Comparison of ENCODE assay signal across 10 cellular contexts in genomic region chr6:7241709-7242645, GRCh38.
A peak's percentile ranks its signal among the peaks of the same experiment; 100 is the strongest.
DNase-seq lines count a peak whose midpoint lies in the region; ATAC-seq and TF ChIP-seq lines count a peak whose summit lies in the region.
"Had no signal": no experiment of that assay in that cellular context is flagged by ENCODE, and none has a peak within 500 bp of the region (broad histone marks: within the 10 kb centered on the region; RNA-seq: fewer than 3 reads in every experiment).

No MANE protein-coding gene starts in this region.

- WGBS in endodermal cell (ENCODE audit: insufficient coverage in 1 of 2, insufficient read length in 1 of 2), 2 experiments: 72 to 76% methylated on average over 9 to 13 of the region's 13 CpGs

- H3K4me3 Mint-ChIP-seq in CD4-positive, alpha-beta T cell: no peak overlapping the region
- H3K4me3 Mint-ChIP-seq in endodermal cell (peak overlapping the region; percentile 3), nephron progenitor cell (no peak overlapping the region)
- H3K4me3 Mint-ChIP-seq: natural killer cell had no signal

- no peak overlapping the region for H3K4me3 ChIP-seq in endodermal cell (ENCODE audit: low read length)

- H3K27me3 ChIP-seq in CD4-positive, alpha-beta T cell (ENCODE audit: control insufficient read depth, insufficient read depth, low read length): no peaks in the 10 kb centered on the region
- no peaks in the 10 kb centered on the region for H3K27me3 ChIP-seq in endodermal cell (ENCODE audit: control insufficient read depth, insufficient read depth, low read length, poor library complexity, severe bottlenecking)

- H3K4me1 ChIP-seq in endodermal cell (ENCODE audit: control insufficient read depth, insufficient read depth, low read length): peaks cover 18% of the 10 kb centered on the region

- POLR2A ChIA-PET in CD4-positive, alpha-beta T cell (lab: Charles Lee): no interaction called here

- ATAC-seq in CD4-positive, alpha-beta T cell (ENCODE audit: poor library complexity): no peak
- no peak for ATAC-seq in GM21737 (IDR thresholded peaks at IDR 0.05; ENCODE audit: unreplicated experiment)

- TF ChIP-seq CTCF in CD4-positive, alpha-beta T cell (IDR thresholded peaks at IDR 0.05): no peak
- TF ChIP-seq CTCF in endodermal cell (conservative IDR thresholded peaks at IDR 0.05) (no peak), nephron progenitor cell (IDR thresholded peaks at IDR 0.05) (no peak)

- H3K27ac ChIP-seq in CD4-positive, alpha-beta T cell (ENCODE audit: low read depth, low read length): no peak overlapping the region
- H3K27ac ChIP-seq in endodermal cell (ENCODE audit: low read depth, low read length): peak overlapping the region; percentile 22

- no peaks in the 10 kb centered on the region for H3K9me3 Mint-ChIP-seq in CD4-positive, alpha-beta T cell
- H3K9me3 Mint-ChIP-seq in endodermal cell (no peaks in the 10 kb centered on the region), nephron progenitor cell (no peaks in the 10 kb centered on the region)
- H3K9me3 Mint-ChIP-seq: natural killer cell had no signal

- intact Hi-C loops in CD4-positive, alpha-beta T cell (cut with DNase I, micrococcal nuclease): loop anchor here (1.0 to 10.0 kb wide), 4 partner anchors 457 to 685 kb away; no protein-coding TSS in a partner anchor

- H3K27me3 Mint-ChIP-seq in CD4-positive, alpha-beta T cell: no peaks in the 10 kb centered on the region
- H3K27me3 Mint-ChIP-seq in endodermal cell (ENCODE audit: insufficient read depth) (no peaks in the 10 kb centered on the region), nephron progenitor cell (ENCODE audit: low read depth, poor library complexity) (peaks cover 4% of the 10 kb centered on the region)

- H3K4me1 Mint-ChIP-seq in CD4-positive, alpha-beta T cell (ENCODE audit: low read depth): peaks cover 20% of the 10 kb centered on the region
- H3K4me1 Mint-ChIP-seq in endodermal cell: peaks cover 33% of the 10 kb centered on the region
- H3K4me1 Mint-ChIP-seq in nephron progenitor cell: peaks cover 63% of the 10 kb centered on the region

- no peak for DNase-seq in CD4-positive, alpha-beta T cell
- DNase-seq in LHCN-M2 (ENCODE audit: low read depth) (peak; percentile 42), endodermal cell (no peak), nephron progenitor cell (no peak), iPS-NIHi7 (ENCODE audit: extremely low spot score) (no peak)
- DNase-seq in stimulated activated CD4-positive, alpha-beta T cell treated with anti-CD3 and anti-CD28 coated beads, Interleukin-15, amount 100 ng/mL, for 24 hours: no peak
- DNase-seq in activated naive CD4-positive, alpha-beta T cell (lab: John Stamatoyannopoulos, UW): no peak
- DNase-seq: natural killer cell; stimulated activated naive CD4-positive, alpha-beta T cell treated with Interleukin-2 at 50 U/mL for 16 hours had no signal

- H3K36me3 Mint-ChIP-seq in CD4-positive, alpha-beta T cell (ENCODE audit: low read depth): peaks cover 59% of the 10 kb centered on the region
- H3K36me3 Mint-ChIP-seq in endodermal cell (ENCODE audit: low read depth): peaks cover 28% of the 10 kb centered on the region
- peaks cover 7% of the 10 kb centered on the region for H3K36me3 Mint-ChIP-seq in nephron progenitor cell (ENCODE audit: low read depth)
- H3K36me3 Mint-ChIP-seq: natural killer cell had no signal

- peak overlapping the region; percentile 24 for H3K27ac Mint-ChIP-seq in CD4-positive, alpha-beta T cell
- H3K27ac Mint-ChIP-seq in endodermal cell (peak overlapping the region; percentile 69), nephron progenitor cell (peak overlapping the region; percentile 64)

- CTCF ChIA-PET in CD4-positive, alpha-beta T cell (lab: Charles Lee): interaction anchor here (1.6 kb wide), 1 partner anchor 10 kb away, joined by 3 read pairs; no protein-coding TSS in a partner anchor

- H3K9me3 ChIP-seq in CD4-positive, alpha-beta T cell (ENCODE audit: control insufficient read depth, low read length): no peaks in the 10 kb centered on the region
- no peaks in the 10 kb centered on the region for H3K9me3 ChIP-seq in endodermal cell (ENCODE audit: control insufficient read depth, low read length)

- H3K9ac ChIP-seq in endodermal cell (ENCODE audit: extremely low read depth, low read length, poor library complexity, severe bottlenecking): no peak overlapping the region

- peaks cover 38% of the 10 kb centered on the region for H3K36me3 ChIP-seq in endodermal cell (ENCODE audit: control insufficient read depth, insufficient read depth, low read length)
